In the genomic region with DNA sequence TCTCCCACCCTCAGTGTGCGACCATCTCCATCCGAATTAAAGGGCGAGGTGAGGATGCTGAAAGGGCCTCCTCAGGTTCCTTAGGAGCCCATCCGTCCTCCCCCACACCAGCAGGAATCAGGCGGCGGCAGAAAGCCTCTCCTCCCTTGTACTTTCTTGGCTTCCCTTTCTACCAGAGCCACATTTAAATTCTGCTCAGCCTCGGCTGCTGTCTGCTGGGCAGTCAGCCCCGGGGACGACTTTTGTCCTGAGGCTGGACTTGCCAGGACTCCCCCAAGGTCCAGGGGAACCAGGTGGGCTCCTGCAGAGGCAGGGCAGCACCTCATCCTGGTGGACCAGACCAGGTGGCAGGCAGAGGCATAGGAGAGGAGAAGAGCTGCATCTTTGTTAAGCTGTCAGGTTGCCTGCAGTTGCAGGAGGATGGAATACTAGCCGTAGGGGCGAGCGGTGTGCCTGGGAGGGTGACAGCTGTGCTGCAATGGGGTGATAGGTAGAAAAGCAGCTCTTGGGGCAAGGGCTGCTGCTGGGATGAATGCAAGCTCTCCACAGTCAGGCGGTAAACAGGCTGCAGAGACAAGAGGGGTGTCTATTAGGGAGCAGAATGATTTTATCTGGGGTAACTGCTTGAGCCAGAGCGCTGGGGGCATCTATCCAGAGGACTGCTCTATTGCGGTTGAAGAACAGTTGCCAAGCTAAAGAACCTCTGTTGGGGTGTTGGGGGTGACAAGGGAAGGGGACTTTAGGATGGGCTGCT, we compare ENCODE assay signal across 11 cellular contexts. TPM values are rescaled to one million over a fixed set of nuclear protein-coding genes. Genes with fewer than 3 reads are reported as not detected.
A peak's percentile ranks its signal among the peaks of the same experiment; 100 is the strongest.
DNase-seq lines count a peak whose midpoint lies in the region; ATAC-seq and TF ChIP-seq lines count a peak whose summit lies in the region.
"Had no signal": no experiment of that assay in that cellular context is flagged by ENCODE, and none has a peak within 500 bp of the region (broad histone marks: within the 10 kb centered on the region; RNA-seq: fewer than 3 reads in every experiment).

No MANE protein-coding gene starts in this region.

- DNase-seq in breast epithelium (ENCODE audit: low spot score in 2 of 2) = no peak
- DNase-seq in MCF 10A (ENCODE audit: unreplicated experiment) = no peak
- peak in 25 of 42 donors; percentile 25 to 77 (median 57) for DNase-seq in head of caudate nucleus
- peak in 37 of 56 donors; percentile 12 to 78 (median 40) for DNase-seq in nucleus accumbens (lab: John Stamatoyannopoulos, UW)
- DNase-seq in aorta = no peak
- DNase-seq in middle frontal gyrus (ENCODE audit: extremely low spot score, low spot score) = no peak
- no peak for DNase-seq in NCI-H69 (lab: John Stamatoyannopoulos, UW)
- DNase-seq: GF-D8, NCI-H1048 had no signal

- H3K4me3 Mint-ChIP-seq in MCF 10A (ENCODE audit: unreplicated experiment) = no peak overlapping the region

- H3K9me3 ChIP-seq in breast epithelium (no peaks in the 10 kb centered on the region), aorta (ENCODE audit: control insufficient read depth, low read length) (no peaks in the 10 kb centered on the region)

- no TSS peak for BruUV-seq in MCF 10A (replicated peaks; lab: Mats Ljungman, UMichigan)

- no peaks in the 10 kb centered on the region for H3K9me3 Mint-ChIP-seq in MCF 10A (ENCODE audit: unreplicated experiment)

- H3K4me1 ChIP-seq in breast epithelium = peaks cover 19 to 32% of the 10 kb centered on the region in 2 donors
- H3K4me1 ChIP-seq in aorta (ENCODE audit: control insufficient read depth in 1 of 2, insufficient read depth in 2 of 2, low read length in 2 of 2) = no peaks in the 10 kb centered on the region

- H3K27ac ChIP-seq in breast epithelium (peak overlapping the region; percentile 88 to 94), aorta (ENCODE audit: low read depth in 1 of 2, low read length in 2 of 2) (no peak overlapping the region)

- TF ChIP-seq CTCF in breast epithelium (IDR thresholded peaks at IDR 0.05) (no peak), MCF 10A (IDR thresholded peaks at IDR 0.05; ENCODE audit: unreplicated experiment) (no peak)

- H3K27me3 ChIP-seq in breast epithelium = no peaks in the 10 kb centered on the region
- H3K27me3 ChIP-seq in aorta (ENCODE audit: control insufficient read depth in 1 of 2, insufficient read depth in 2 of 2, low read length in 1 of 2) = no peaks in the 10 kb centered on the region

- H3K4me3 ChIP-seq in breast epithelium = peak overlapping the region in 1 of 3 donors; percentile 43
- no peak overlapping the region for H3K4me3 ChIP-seq in aorta (ENCODE audit: low read length in 2 of 2)

- intact Hi-C loops in breast epithelium (cut with DNase I; ENCODE audit: low total_unique reads) (no loop called here), MCF 10A (cut with micrococcal nuclease) (no loop called here), head of caudate nucleus (cut with DNase I) (no loop called here), aorta (cut with DNase I) (no loop called here)

- peaks cover 64% of the 10 kb centered on the region for H3K36me3 Mint-ChIP-seq in MCF 10A (ENCODE audit: insufficient read depth, unreplicated experiment)

- H3K4me1 Mint-ChIP-seq in MCF 10A (ENCODE audit: insufficient read depth, unreplicated experiment) = peaks cover 31% of the 10 kb centered on the region

- POLR2A ChIA-PET in MCF 10A (lab: Yijun Ruan, JAX) = interaction anchor here (0.6 to 9.1 kb wide), 7 partner anchors 11 to 216 kb away, joined by 3 to 78 read pairs (median 3); a partner anchor contains a TSS

- ATAC-seq in aorta (ENCODE audit: low FRiP score) (peak; percentile 9), GM21717 (IDR thresholded peaks at IDR 0.05; ENCODE audit: unreplicated experiment) (no peak)
- ATAC-seq: HCT116 had no signal

- no peak overlapping the region for H3K27ac Mint-ChIP-seq in MCF 10A (ENCODE audit: low read depth, unreplicated experiment)

- 30 to 31% methylated on average over 15 of the region's 15 CpGs for WGBS in aorta, 2 donors

- CTCF ChIA-PET in MCF 10A (lab: Yijun Ruan, JAX) = interaction anchor here (0.7 to 1.4 kb wide), 5 partner anchors 20 to 90 kb away, joined by 3 to 5 read pairs (median 3); no protein-coding TSS in a partner anchor

- H3K27me3 Mint-ChIP-seq in MCF 10A (ENCODE audit: insufficient read depth, unreplicated experiment) = no peaks in the 10 kb centered on the region

- TF ChIP-seq POLR2A in breast epithelium (IDR thresholded peaks at IDR 0.05) = no peak

- H3K36me3 ChIP-seq in breast epithelium (no peaks in the 10 kb centered on the region), aorta (ENCODE audit: control insufficient read depth in 1 of 2, insufficient read depth in 2 of 2, low read length in 1 of 2) (no peaks in the 10 kb centered on the region)

RNA-seq across cellular contexts. Expression of a gene that starts 46.2 kb away (rescaled TPM):
- total RNA-seq in breast epithelium (10 to 100 TPM; 41.6 to 93.5 (median 43.2) TPM), MCF 10A (2022) (131 and 154 TPM in 2 replicates), aorta (100 to 1,000 TPM; 155 to 164 TPM)
- polyA plus RNA-seq in aorta = 10 to 100 TPM; 27.2 to 47.4 TPM

Comparison
In these comparisons a context has a peak if more than half of its experiments do, and no peak if none do; other contexts are left out.
1. DNase-seq: peak in head of caudate nucleus (25 of 42) and nucleus accumbens (37 of 56); none in breast epithelium (0 of 2), MCF 10A (single experiment), aorta (0 of 2), middle frontal gyrus (single experiment) and NCI-H69 (single experiment).
2. H3K27ac ChIP-seq: peak in breast epithelium (2 of 2); none in aorta (0 of 2).